In genomic region chr19:47141252-47141651, GRCh38 we compare ENCODE assay signal across 8 cellular contexts. TPM values are rescaled to one million over a fixed set of nuclear protein-coding genes. Genes with fewer than 3 reads are reported as not detected.
DNase-seq lines count a peak whose midpoint lies in the region; ATAC-seq, FAIRE-seq and TF ChIP-seq lines count a peak whose summit lies in the region.
"Not testable (repeated sequence)": the region's sequence is repeated elsewhere in the genome, so short reads cannot be mapped to it uniquely, and the experiment has no call there.

No MANE protein-coding gene starts in this region.

- H3K36me3 ChIP-seq in Caco-2 (ENCODE audit: control insufficient read depth, insufficient read depth, low read length); hepatocyte (replicated peaks; ENCODE audit: insufficient read depth, low read depth): not testable (repeated sequence)
- H3K36me3 ChIP-seq in HCT116 (ENCODE audit: control insufficient read depth in 1 of 2, insufficient read depth in 2 of 2, low read length in 2 of 2) (peaks cover 22 to 30% of the 10 kb centered on the region in 2 experiments), SJSA1 (peaks cover 80% of the 10 kb centered on the region), H1 (ENCODE audit: control insufficient read depth in 2 of 4, insufficient read depth in 4 of 4, low read length in 3 of 4) (peaks cover 16 to 41% (median 29%) of the 10 kb centered on the region in 4 experiments; a peak in 7 of 8 replicates)

- H4K91ac ChIP-seq in H1 (replicated peaks; ENCODE audit: insufficient read length, low read length) = not testable (repeated sequence)

- peak overlapping the region; percentile 24 for H3K27ac Mint-ChIP-seq in Caco-2 (ENCODE audit: unreplicated experiment)
- peak overlapping the region; percentile 3 for H3K27ac Mint-ChIP-seq in activated naive CD4-positive, alpha-beta T cell treated with anti-CD3 and anti-CD28 coated beads, Interleukin-2, amount 10 ng/mL, durations not matched to agents 7 days and 5 days
- peak overlapping the region; percentile 32 for H3K27ac Mint-ChIP-seq in neural crest cell (ENCODE audit: unreplicated experiment)
- peak overlapping the region; percentile 64 for H3K27ac Mint-ChIP-seq in type B pancreatic cell

- not testable (repeated sequence) for H2AFZ ChIP-seq in HCT116 (ENCODE audit: low read depth, low read length, poor library complexity, severe bottlenecking); H1 (ENCODE audit: low read length); hepatocyte

- not testable (repeated sequence) for TF ChIP-seq CTCF in Caco-2 (IDR thresholded peaks at IDR 0.05; ENCODE audit: insufficient read depth in 1 of 2, low read depth in 1 of 2, low read length in 1 of 2, severe bottlenecking in 1 of 2, unreplicated experiment in 1 of 2); HCT116 (IDR thresholded peaks at IDR 0.05 in 2 of 3, conservative IDR thresholded peaks at IDR 0.05 in 1 of 3; ENCODE audit: borderline replicate concordance in 1 of 3, insufficient read depth in 1 of 3, low read depth in 2 of 3, low read length in 2 of 3); H1 (IDR thresholded peaks at IDR 0.05; ENCODE audit: control extremely low read depth in 1 of 3, insufficient read depth in 1 of 3, low read depth in 1 of 3, low read length in 3 of 3); hepatocyte (IDR thresholded peaks at IDR 0.05; ENCODE audit: poor library complexity); neural crest cell (conservative IDR thresholded peaks at IDR 0.05); type B pancreatic cell (conservative IDR thresholded peaks at IDR 0.05)

- CTCF ChIA-PET in Caco-2 (lab: Charles Lee) (interaction anchor here (1.1 kb wide), 1 partner anchor 103 kb away, joined by 3 read pairs; no protein-coding TSS in a partner anchor), HCT116 (lab: Charles Lee) (interaction anchor here (0.8 to 1.7 kb wide), 2 partner anchors 62 to 128 kb away, joined by 3 to 5 read pairs; no protein-coding TSS in a partner anchor), H1 (lab: Charles Lee; ENCODE audit: partially characterized antibody) (interaction anchor here (1.3 to 1.6 kb wide), 3 partner anchors 10 to 70 kb away, joined by 3 to 8 read pairs (median 3); no protein-coding TSS in a partner anchor)
- CTCF ChIA-PET in activated naive CD4-positive, alpha-beta T cell treated with anti-CD3 and anti-CD28 coated beads, Interleukin-2, amount 10 ng/mL, durations not matched to agents 7 days and 5 days (lab: Charles Lee) = not testable (repeated sequence)

- not testable (repeated sequence) for H4K8ac ChIP-seq in H1 (ENCODE audit: extremely low read depth, insufficient read depth, low read length)

- H2BK20ac ChIP-seq in H1 (ENCODE audit: low read length) = not testable (repeated sequence)

- H3K4me3 Mint-ChIP-seq in Caco-2 (ENCODE audit: unreplicated experiment); activated naive CD4-positive, alpha-beta T cell treated with anti-CD3 and anti-CD28 coated beads, Interleukin-2, amount 10 ng/mL, durations not matched to agents 7 days and 5 days; neural crest cell; type B pancreatic cell: not testable (repeated sequence)

- not testable (repeated sequence) for TF ChIP-seq RAD21 in HCT116 (IDR thresholded peaks at IDR 0.05; ENCODE audit: low read depth); H1 (IDR thresholded peaks at IDR 0.05 in 1 of 2, conservative IDR thresholded peaks at IDR 0.05 in 1 of 2; ENCODE audit: low read depth in 2 of 2, low read length in 2 of 2)

- H3K4me1 ChIP-seq in Caco-2 = peaks cover 15% of the 10 kb centered on the region
- peaks cover 20 to 28% of the 10 kb centered on the region in 2 experiments for H3K4me1 ChIP-seq in HCT116 (ENCODE audit: control insufficient read depth in 1 of 2, insufficient read depth in 2 of 2, low read length in 2 of 2)
- H3K4me1 ChIP-seq in SJSA1 (replicated peaks) = peaks cover 21% of the 10 kb centered on the region
- not testable (repeated sequence) for H3K4me1 ChIP-seq in H1 (replicated peaks in 1 of 4; ENCODE audit: control insufficient read depth in 3 of 4, insufficient read depth in 4 of 4, low read length in 3 of 4); hepatocyte (ENCODE audit: insufficient read depth)

- H3K18ac ChIP-seq in H1 (ENCODE audit: extremely low read depth, low read length) = not testable (repeated sequence)

- H3K4me3 ChIP-seq in Caco-2 (ENCODE audit: low read depth, low read length); HCT116 (replicated peaks in 1 of 2; ENCODE audit: low read depth in 1 of 2, low read length in 2 of 2); SJSA1; H1 (ENCODE audit: extremely low read depth in 1 of 4, insufficient read depth in 2 of 4, low read depth in 3 of 4, low read length in 4 of 4); hepatocyte: not testable (repeated sequence)

- not testable (repeated sequence) for H3K27me3 Mint-ChIP-seq in Caco-2 (ENCODE audit: insufficient read depth, unreplicated experiment); activated naive CD4-positive, alpha-beta T cell treated with anti-CD3 and anti-CD28 coated beads, Interleukin-2, amount 10 ng/mL, durations not matched to agents 7 days and 5 days; neural crest cell (ENCODE audit: low read depth); type B pancreatic cell

- H3K27me3 ChIP-seq in Caco-2 (replicated peaks; ENCODE audit: control insufficient read depth, insufficient read depth, low read length); HCT116 (ENCODE audit: insufficient read depth, low read length); SJSA1 (replicated peaks); H1 (replicated peaks in 1 of 4; ENCODE audit: control insufficient read depth in 3 of 4, extremely low read depth in 1 of 4, insufficient read depth in 3 of 4, low read length in 3 of 4); hepatocyte: not testable (repeated sequence)

- peak; percentile 69 for ATAC-seq in HCT116

- H3K9me3 Mint-ChIP-seq in Caco-2 (ENCODE audit: unreplicated experiment); activated naive CD4-positive, alpha-beta T cell treated with anti-CD3 and anti-CD28 coated beads, Interleukin-2, amount 10 ng/mL, durations not matched to agents 7 days and 5 days; neural crest cell; type B pancreatic cell: not testable (repeated sequence)

- not testable (repeated sequence) for H3K79me1 ChIP-seq in H1 (ENCODE audit: low read depth, low read length)

- H3K27ac ChIP-seq in HCT116 (ENCODE audit: low read depth, low read length) = peak overlapping the region; percentile 45; the same call in 1 of the 2 replicates
- H3K27ac ChIP-seq in SJSA1 = peak overlapping the region; percentile 24; the same call in 1 of the 2 replicates
- H3K27ac ChIP-seq in H1 (ENCODE audit: low read depth, low read length) = not testable (repeated sequence)
- peak overlapping the region; percentile 38 for H3K27ac ChIP-seq in hepatocyte

- H3K36me3 Mint-ChIP-seq in Caco-2 (ENCODE audit: insufficient read depth, unreplicated experiment) = peaks cover 96% of the 10 kb centered on the region
- H3K36me3 Mint-ChIP-seq in activated naive CD4-positive, alpha-beta T cell treated with anti-CD3 and anti-CD28 coated beads, Interleukin-2, amount 10 ng/mL, durations not matched to agents 7 days and 5 days = peaks cover 44% of the 10 kb centered on the region
- peaks cover 16% of the 10 kb centered on the region for H3K36me3 Mint-ChIP-seq in neural crest cell (ENCODE audit: low read depth)
- H3K36me3 Mint-ChIP-seq in type B pancreatic cell = peaks cover 19% of the 10 kb centered on the region

- H2BK12ac ChIP-seq in H1 (ENCODE audit: low read depth, low read length) = not testable (repeated sequence)

- not testable (repeated sequence) for H3K9me3 ChIP-seq in Caco-2; HCT116 (ENCODE audit: control insufficient read depth in 1 of 2, insufficient read depth in 1 of 2, low read depth in 1 of 2, low read length in 2 of 2); SJSA1 (replicated peaks); H1 (ENCODE audit: insufficient read depth in 2 of 2, low read depth in 1 of 2, low read length in 1 of 2); hepatocyte (ENCODE audit: low read depth)

- not testable (repeated sequence) for FAIRE-seq in H1 (lab: Jason Lieb, UNC)

- not testable (repeated sequence) for H2AK5ac ChIP-seq in H1 (ENCODE audit: low read depth, low read length)

- not testable (repeated sequence) for DNase-seq in Caco-2; HCT116 (ENCODE audit: low read depth, low spot score); activated naive CD4-positive, alpha-beta T cell treated with anti-CD3 and anti-CD28 coated beads, Interleukin-2, amount 10 ng/mL, durations not matched to agents 7 days and 5 days; H1 (ENCODE audit: low read depth in 1 of 2, low spot score in 2 of 2); neural crest cell (ENCODE audit: low read depth, low spot score); type B pancreatic cell (ENCODE audit: extremely low spot score, unreplicated experiment)
- DNase-seq in SJSA1 (ENCODE audit: low read depth in 1 of 2, low spot score in 2 of 2) (peak; percentile 63 to 75), hepatocyte (ENCODE audit: low spot score) (peak; percentile 40)

- not testable (repeated sequence) for H3K23me2 ChIP-seq in H1 (ENCODE audit: low read depth, low read length)

- H3K79me2 ChIP-seq in HCT116 (ENCODE audit: insufficient read depth, low read length) = peaks cover 100% of the 10 kb centered on the region
- peaks cover 50 to 95% of the 10 kb centered on the region in 2 experiments for H3K79me2 ChIP-seq in H1 (ENCODE audit: control insufficient read depth in 1 of 2, insufficient read depth in 2 of 2, low read length in 2 of 2)
- peaks cover 97% of the 10 kb centered on the region for H3K79me2 ChIP-seq in hepatocyte

- not testable (repeated sequence) for H2BK5ac ChIP-seq in H1 (ENCODE audit: low read depth, low read length)

- not testable (repeated sequence) for H3K14ac ChIP-seq in H1 (ENCODE audit: insufficient read length)

- H2BK15ac ChIP-seq in H1 (ENCODE audit: low read length) = not testable (repeated sequence)

- peaks cover 14% of the 10 kb centered on the region; the same call in 1 of the 2 replicates for H4K20me1 ChIP-seq in HCT116 (ENCODE audit: insufficient read depth)
- H4K20me1 ChIP-seq in H1 (replicated peaks in 1 of 2; ENCODE audit: control insufficient read depth in 1 of 2, insufficient read depth in 2 of 2, low read length in 2 of 2) = peaks cover 23 to 35% of the 10 kb centered on the region in 2 experiments
- peaks cover 16% of the 10 kb centered on the region for H4K20me1 ChIP-seq in hepatocyte (ENCODE audit: insufficient read depth, poor library complexity, severe bottlenecking)

- RAD21 ChIA-PET in HCT116 (lab: Charles Lee; ENCODE audit: low non-redundant PET in 1 of 2, low total read pairs in 2 of 2, uncharacterized antibody in 2 of 2, unreplicated experiment in 2 of 2) = not testable (repeated sequence)

- H4K5ac ChIP-seq in H1 (ENCODE audit: insufficient read length, low read depth, low read length) = not testable (repeated sequence)

- H3K9ac ChIP-seq in HCT116 (ENCODE audit: low read length); H1 (replicated peaks in 1 of 4; ENCODE audit: extremely low read depth in 1 of 4, low read depth in 3 of 4, low read length in 3 of 4): not testable (repeated sequence)

- 71% methylated on average over 7 of the region's 7 CpGs; no CpG with 5 or more reads in 1 of the 2 experiments for WGBS in H1 (ENCODE audit: extremely low coverage in 1 of 2, insufficient coverage in 1 of 2, insufficient read length in 1 of 2, insufficient replicate concordance in 2 of 2, low coverage in 1 of 2, low lambda C conversion rate in 2 of 2, missing lambda C conversion rate in 1 of 2), 2 experiments
- 52% methylated on average over 7 of the region's 7 CpGs for WGBS in hepatocyte (ENCODE audit: low lambda C conversion rate, missing lambda C conversion rate)

- POLR2A ChIA-PET in Caco-2 (lab: Charles Lee) (interaction anchor here (0.6 kb wide), 1 partner anchor 13 kb away, joined by 4 read pairs; no protein-coding TSS in a partner anchor), HCT116 (lab: Charles Lee) (interaction anchor here (1.5 kb wide), 1 partner anchor 103 kb away, joined by 3 read pairs; no protein-coding TSS in a partner anchor), H1 (lab: Charles Lee; ENCODE audit: partially characterized antibody) (interaction anchor here (0.8 to 13.9 kb wide), 4 partner anchors 10 to 49 kb away, joined by 3 to 98 read pairs (median 10); partner anchors contain the start of gene SAE1)

- H2BK120ac ChIP-seq in H1 (replicated peaks; ENCODE audit: low read depth, low read length) = not testable (repeated sequence)

- intact Hi-C loops in Caco-2 (cut with micrococcal nuclease; ENCODE audit: unreplicated experiment); HCT116 (cut with micrococcal nuclease): not testable (repeated sequence)

- not testable (repeated sequence) for TF ChIP-seq EP300 in H1 (IDR thresholded peaks at IDR 0.05; ENCODE audit: borderline replicate concordance in 1 of 2, low read depth in 2 of 2, low read length in 2 of 2)

- H3K4ac ChIP-seq in H1 (replicated peaks; ENCODE audit: insufficient read length, low read depth, low read length) = not testable (repeated sequence)

- H3K23ac ChIP-seq in H1 (ENCODE audit: insufficient read length) = not testable (repeated sequence)

- peak overlapping the region; percentile 12; the same call in 1 of the 2 replicates for H3K4me2 ChIP-seq in HCT116 (ENCODE audit: low read length)
- H3K4me2 ChIP-seq in H1 (ENCODE audit: insufficient read depth in 1 of 2, low read depth in 2 of 2, low read length in 2 of 2); hepatocyte: not testable (repeated sequence)

- H3K4me1 Mint-ChIP-seq in Caco-2 (ENCODE audit: low read depth, unreplicated experiment) (peaks cover 21% of the 10 kb centered on the region), neural crest cell (peaks cover 20% of the 10 kb centered on the region)
- H3K4me1 Mint-ChIP-seq in activated naive CD4-positive, alpha-beta T cell treated with anti-CD3 and anti-CD28 coated beads, Interleukin-2, amount 10 ng/mL, durations not matched to agents 7 days and 5 days = peaks cover 51% of the 10 kb centered on the region
- H3K4me1 Mint-ChIP-seq in type B pancreatic cell (ENCODE audit: unreplicated experiment) = not testable (repeated sequence)

- H3K56ac ChIP-seq in H1 (replicated peaks; ENCODE audit: insufficient read length, low read depth, low read length) = not testable (repeated sequence)

- H3K9me2 ChIP-seq in HCT116 (ENCODE audit: insufficient read depth); hepatocyte (replicated peaks; ENCODE audit: insufficient read depth): not testable (repeated sequence)

- TF ChIP-seq POLR2A in HCT116 (IDR thresholded peaks at IDR 0.05; ENCODE audit: borderline replicate concordance, extremely low read depth, insufficient read depth, insufficient read length); H1 (IDR thresholded peaks at IDR 0.05; ENCODE audit: control extremely low read depth in 1 of 2, low read depth in 2 of 2, low read length in 2 of 2): not testable (repeated sequence)

- not testable (repeated sequence) for BruUV-seq in Caco-2 (replicated peaks; lab: Mats Ljungman, UMichigan); HCT116 (replicated peaks; lab: Mats Ljungman, UMichigan)

RNA-seq across cellular contexts. Expression of gene SAE1, which starts 10.6 kb away (rescaled TPM):
- total RNA-seq in Caco-2 (2022) (238 and 251 TPM in 2 replicates), HCT116 (2021; ENCODE audit: unreplicated experiment) (213 TPM), hepatocyte (90.3 and 112 TPM in 2 replicates), neural crest cell (272 and 280 TPM in 2 replicates), type B pancreatic cell (ENCODE audit: low replicate concordance) (102 and 155 TPM in 2 replicates)
- polyA plus RNA-seq in HCT116 (2012) = 154 and 195 TPM in 2 replicates
- total RNA-seq in SJSA1 (2014; rRNA removed; shearing (Covaris generic)) = 321 and 324 TPM in 2 replicates
- 268 and 273 TPM in 2 replicates for total RNA-seq in H1 (2021; fragmentation: NEBNext Ultra II Directional; extraction: Animal tissue kit (Norgen Biotek cat#: 25700))
- polyA plus RNA-seq in H1 (2011; rRNA removed) (204 and 213 TPM in 2 replicates), hepatocyte (97.2 and 98.8 TPM in 2 replicates)
- polyA plus RNA-seq in H1 (2011; cell fraction: cytosol; rRNA removed) = 282 TPM
- 128 TPM for polyA plus RNA-seq in H1 (2011; cell fraction: nucleus; rRNA removed)
- polyA plus RNA-seq in H1 (2012, experiment 1 of 2) = 252 to 307 TPM (median 272 TPM) in 4 replicates
- polyA plus RNA-seq in H1 (2012, experiment 2 of 2) = 223 TPM
- 207 TPM for polyA plus RNA-seq in H1 (2013, experiment 1 of 2)
- 212 TPM for polyA plus RNA-seq in H1 (2013, experiment 2 of 2)
- 127 and 143 TPM in 2 replicates for polyA minus RNA-seq in H1 (2011; rRNA and poly(A)+ RNA removed)
- 79.1 TPM for polyA minus RNA-seq in H1 (2011; cell fraction: cytosol; rRNA and poly(A)+ RNA removed)
- 38.4 TPM for polyA minus RNA-seq in H1 (2011; cell fraction: nucleus; rRNA and poly(A)+ RNA removed)

RNA-seq across cellular contexts. Expression of gene ZC3H4, which starts 27.7 kb away (rescaled TPM):
- total RNA-seq in Caco-2 (2022) (70.3 and 77.7 TPM in 2 replicates), HCT116 (2021; ENCODE audit: unreplicated experiment) (45.1 TPM), hepatocyte (11.7 and 13.1 TPM in 2 replicates), neural crest cell (103 and 104 TPM in 2 replicates), type B pancreatic cell (ENCODE audit: low replicate concordance) (59.9 and 71.4 TPM in 2 replicates)
- polyA plus RNA-seq in HCT116 (2012) = 14.0 and 16.4 TPM in 2 replicates
- 6.8 and 11.1 TPM in 2 replicates for total RNA-seq in SJSA1 (2014; rRNA removed; shearing (Covaris generic))
- total RNA-seq in H1 (2021; fragmentation: NEBNext Ultra II Directional; extraction: Animal tissue kit (Norgen Biotek cat#: 25700)) = 92.0 and 104 TPM in 2 replicates
- polyA plus RNA-seq in H1 (2011; rRNA removed) (6.6 and 9.8 TPM in 2 replicates), hepatocyte (4.3 TPM in 2 replicates)
- polyA plus RNA-seq in H1 (2011; cell fraction: cytosol; rRNA removed) = 8.5 TPM
- 22.5 TPM for polyA plus RNA-seq in H1 (2011; cell fraction: nucleus; rRNA removed)
- 35.8 to 57.1 TPM (median 46.0 TPM) in 4 replicates for polyA plus RNA-seq in H1 (2012, experiment 1 of 2)
- 21.2 TPM for polyA plus RNA-seq in H1 (2012, experiment 2 of 2)
- polyA plus RNA-seq in H1 (2013, experiment 1 of 2) = 34.8 TPM
- 33.0 TPM for polyA plus RNA-seq in H1 (2013, experiment 2 of 2)
- polyA minus RNA-seq in H1 (2011; rRNA and poly(A)+ RNA removed) = 17.8 and 22.5 TPM in 2 replicates
- polyA minus RNA-seq in H1 (2011; cell fraction: cytosol; rRNA and poly(A)+ RNA removed) = 32.1 TPM
- 20.7 TPM for polyA minus RNA-seq in H1 (2011; cell fraction: nucleus; rRNA and poly(A)+ RNA removed)

Comparison
In these comparisons a context has a peak if more than half of its experiments do, and no peak if none do; other contexts are left out.
1. H3K27ac Mint-ChIP-seq: peak in every context shown above with its lines; median percentile 64 in type B pancreatic cell; 32 in neural crest cell; 24 in Caco-2; 3 in activated naive CD4-positive, alpha-beta T cell treated with anti-CD3 and anti-CD28 coated beads, Interleukin-2, amount 10 ng/mL, durations not matched to agents 7 days and 5 days.